Comparison of ENCODE assay signal across 8 cellular contexts in genomic region chr2:178530625-178531142, GRCh38. TPM values are rescaled to one million over a fixed set of nuclear protein-coding genes. Genes with fewer than 3 reads are reported as not detected.
DNase-seq lines count a peak whose midpoint lies in the region; ATAC-seq, FAIRE-seq and TF ChIP-seq lines count a peak whose summit lies in the region.

No MANE protein-coding gene starts in this region.

- no peak for FAIRE-seq in frontal cortex (lab: Jason Lieb, UNC)

- no peak for TF ChIP-seq CTCF in GM10266 (IDR thresholded peaks at IDR 0.05; ENCODE audit: control insufficient read depth, insufficient read depth, low read depth, missing control alignments)

- peak; percentile 95 for ATAC-seq in GM19467 (IDR thresholded peaks at IDR 0.05; ENCODE audit: unreplicated experiment)
- ATAC-seq in HG03460 (IDR thresholded peaks at IDR 0.05; ENCODE audit: unreplicated experiment), result peak; percentile 96

- peak; percentile 70 for DNase-seq in GM10266 (ENCODE audit: extremely low spot score)
- peak; percentile 44 for DNase-seq in amniotic epithelial cell (ENCODE audit: low read depth)
- DNase-seq in frontal cortex (ENCODE audit: low spot score in 2 of 2), result no peak
- DNase-seq in SW 1271 (lab: John Stamatoyannopoulos, UW), result no peak
- DNase-seq in ecto neural progenitor cell (ENCODE audit: low spot score), result no peak
- no peak for DNase-seq in effector CD8-positive, alpha-beta T cell (lab: John Stamatoyannopoulos, UW)

RNA-seq across cellular contexts. Expression of gene PLEKHA3, which starts 50.4 kb away (rescaled TPM):
- total RNA-seq in frontal cortex, result 13.0 TPM

RNA-seq across cellular contexts. Expression of gene FKBP7, which starts 52.3 kb away (rescaled TPM):
- total RNA-seq in frontal cortex, result 9.0 TPM

Comparison
In these comparisons a context has a peak if more than half of its experiments do, and no peak if none do; other contexts are left out.
1. DNase-seq: peak in GM10266 (single experiment) and amniotic epithelial cell (single experiment); none in frontal cortex (0 of 2), SW 1271 (0 of 2), ecto neural progenitor cell (single experiment) and effector CD8-positive, alpha-beta T cell (single experiment).